Comparison of ENCODE assay signal across 1 cellular context in genomic region chr16:75244844-75245758, GRCh38.
TF ChIP-seq lines count a peak whose summit lies in the region.

No MANE protein-coding gene starts in this region.

TF ChIP-seq in SK-N-SH, 30 proteins besides CTCF, POLR2A, EP300 and RAD21 (continued from another document):
- TF ChIP-seq YY1 (IDR thresholded peaks at IDR 0.05; ENCODE audit: low read depth) (peak; percentile 55; the same call in 1 of the 2 replicates), JUND (IDR thresholded peaks at IDR 0.05) (peak; percentile 99), CHD2 (IDR thresholded peaks at IDR 0.05; ENCODE audit: low read length, partially characterized antibody) (no peak), TCF12 (IDR thresholded peaks at IDR 0.05) (peak; percentile 91), GABPA (IDR thresholded peaks at IDR 0.05; ENCODE audit: low read depth) (peak; percentile 55; the same call in 1 of the 2 replicates), RCOR1 (IDR thresholded peaks at IDR 0.05; ENCODE audit: low read length) (no peak), ELF1 (IDR thresholded peaks at IDR 0.05) (peak; percentile 29; the same call in 1 of the 2 replicates), REST (IDR thresholded peaks at IDR 0.05; ENCODE audit: low read depth, low read length) (no peak; the same call in 1 of the 2 replicates), MXI1 (IDR thresholded peaks at IDR 0.05; ENCODE audit: low read depth, low read length) (peak; percentile 75), FOSL2 (IDR thresholded peaks at IDR 0.05; ENCODE audit: borderline replicate concordance, low read depth) (peak; percentile 98; the same call in 1 of the 2 replicates), MEF2A (IDR thresholded peaks at IDR 0.05; ENCODE audit: borderline replicate concordance, low read depth) (peak; percentile 78; the same call in 1 of the 2 replicates), FOXM1 (IDR thresholded peaks at IDR 0.05; ENCODE audit: low read depth) (peak; percentile 77; the same call in 1 of the 2 replicates), TAF1 (IDR thresholded peaks at IDR 0.05; ENCODE audit: borderline replicate concordance, low read depth, low read length) (no peak), TEAD4 (IDR thresholded peaks at IDR 0.05; ENCODE audit: borderline replicate concordance, insufficient read depth) (peak; percentile 98), USF1 (IDR thresholded peaks at IDR 0.05; ENCODE audit: borderline replicate concordance, low read depth) (peak; percentile 79; the same call in 1 of the 2 replicates), EZH2phosphoT487 (IDR thresholded peaks at IDR 0.05; ENCODE audit: borderline replicate concordance, low read depth) (no peak), GATA2 (CRISPR knock-in tag; IDR thresholded peaks at IDR 0.05) (no peak), NFIC (IDR thresholded peaks at IDR 0.05; ENCODE audit: borderline replicate concordance) (peak; percentile 96), USF2 (IDR thresholded peaks at IDR 0.05; ENCODE audit: borderline replicate concordance, low read depth, low read length) (peak; percentile 42; the same call in 1 of the 2 replicates), RXRA (IDR thresholded peaks at IDR 0.05; ENCODE audit: borderline replicate concordance, low read depth) (peak; percentile 98; the same call in 1 of the 2 replicates), SIN3A (IDR thresholded peaks at IDR 0.05; ENCODE audit: borderline replicate concordance, low read depth, low read length) (0 out of 2 replicates have a peak, but pooled peaks have one; percentile 25)
- TF ChIP-seq, protein P1, sequence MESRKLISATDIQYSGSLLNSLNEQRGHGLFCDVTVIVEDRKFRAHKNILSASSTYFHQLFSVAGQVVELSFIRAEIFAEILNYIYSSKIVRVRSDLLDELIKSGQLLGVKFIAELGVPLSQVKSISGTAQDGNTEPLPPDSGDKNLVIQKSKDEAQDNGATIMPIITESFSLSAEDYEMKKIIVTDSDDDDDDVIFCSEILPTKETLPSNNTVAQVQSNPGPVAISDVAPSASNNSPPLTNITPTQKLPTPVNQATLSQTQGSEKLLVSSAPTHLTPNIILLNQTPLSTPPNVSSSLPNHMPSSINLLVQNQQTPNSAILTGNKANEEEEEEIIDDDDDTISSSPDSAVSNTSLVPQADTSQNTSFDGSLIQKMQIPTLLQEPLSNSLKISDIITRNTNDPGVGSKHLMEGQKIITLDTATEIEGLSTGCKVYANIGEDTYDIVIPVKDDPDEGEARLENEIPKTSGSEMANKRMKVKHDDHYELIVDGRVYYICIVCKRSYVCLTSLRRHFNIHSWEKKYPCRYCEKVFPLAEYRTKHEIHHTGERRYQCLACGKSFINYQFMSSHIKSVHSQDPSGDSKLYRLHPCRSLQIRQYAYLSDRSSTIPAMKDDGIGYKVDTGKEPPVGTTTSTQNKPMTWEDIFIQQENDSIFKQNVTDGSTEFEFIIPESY (IDR thresholded peaks at IDR 0.05; ENCODE audit: borderline replicate concordance, low read depth) = peak; percentile 74; the same call in 1 of the 2 replicates
- TF ChIP-seq, protein P2, sequence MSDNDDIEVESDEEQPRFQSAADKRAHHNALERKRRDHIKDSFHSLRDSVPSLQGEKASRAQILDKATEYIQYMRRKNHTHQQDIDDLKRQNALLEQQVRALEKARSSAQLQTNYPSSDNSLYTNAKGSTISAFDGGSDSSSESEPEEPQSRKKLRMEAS (IDR thresholded peaks at IDR 0.05; ENCODE audit: low read depth) = peak; percentile 95
- TF ChIP-seq, protein P3, sequence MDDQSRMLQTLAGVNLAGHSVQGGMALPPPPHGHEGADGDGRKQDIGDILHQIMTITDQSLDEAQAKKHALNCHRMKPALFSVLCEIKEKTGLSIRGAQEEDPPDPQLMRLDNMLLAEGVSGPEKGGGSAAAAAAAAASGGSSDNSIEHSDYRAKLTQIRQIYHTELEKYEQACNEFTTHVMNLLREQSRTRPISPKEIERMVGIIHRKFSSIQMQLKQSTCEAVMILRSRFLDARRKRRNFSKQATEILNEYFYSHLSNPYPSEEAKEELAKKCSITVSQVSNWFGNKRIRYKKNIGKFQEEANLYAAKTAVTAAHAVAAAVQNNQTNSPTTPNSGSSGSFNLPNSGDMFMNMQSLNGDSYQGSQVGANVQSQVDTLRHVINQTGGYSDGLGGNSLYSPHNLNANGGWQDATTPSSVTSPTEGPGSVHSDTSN (IDR thresholded peaks at IDR 0.05) = peak; percentile 65
TF ChIP-seq in SK-N-SH: peak in this region for 19.
